8 cellular contexts compared by ENCODE assay signal in the genomic region with DNA sequence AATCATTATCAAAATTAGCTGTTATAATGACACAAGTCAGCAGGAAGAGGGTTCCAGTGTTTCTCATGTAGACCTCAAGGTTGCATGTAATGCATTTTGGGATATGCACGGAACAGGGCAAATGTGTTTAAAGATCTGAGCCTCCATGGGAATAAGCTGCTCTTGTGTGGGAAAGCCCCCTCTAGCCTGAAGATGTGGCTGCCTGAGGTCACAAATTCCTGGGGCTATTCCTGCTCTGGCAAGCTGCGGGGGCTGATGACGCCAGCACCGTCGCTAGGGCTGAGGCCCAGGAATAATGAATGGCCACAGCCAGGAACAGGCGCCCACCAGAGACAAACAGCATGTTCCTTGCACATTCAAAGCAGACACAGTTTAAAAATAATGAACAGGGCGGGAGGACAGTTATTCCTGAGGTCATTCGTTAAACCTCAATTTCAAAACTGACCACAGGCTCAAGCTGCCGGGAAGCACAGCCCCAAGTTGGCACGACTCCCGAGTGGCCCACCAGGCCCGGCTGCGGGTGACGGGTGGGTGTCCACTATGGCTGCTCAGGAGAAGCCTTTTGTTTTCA. TPM values are rescaled to one million over a fixed set of nuclear protein-coding genes. Genes with fewer than 3 reads are reported as not detected.
DNase-seq lines count a peak whose midpoint lies in the region; TF ChIP-seq lines count a peak whose summit lies in the region.

No MANE protein-coding gene starts in this region.

- peaks cover 38% of the 10 kb centered on the region for H3K4me1 ChIP-seq in ACC112 (ENCODE audit: control insufficient read depth, insufficient read depth, low read length, unreplicated experiment)
- H3K4me1 ChIP-seq in osteoblast (ENCODE audit: insufficient read depth, low read length) = peaks cover 42% of the 10 kb centered on the region

- H3K27me3 ChIP-seq in ACC112 (ENCODE audit: insufficient read depth, low read length) (no peaks in the 10 kb centered on the region), osteoblast (ENCODE audit: insufficient read depth, low read length) (no peaks in the 10 kb centered on the region)

- no peak overlapping the region for H2AFZ ChIP-seq in ACC112 (ENCODE audit: low read length, unreplicated experiment)
- no peak overlapping the region for H2AFZ ChIP-seq in osteoblast (ENCODE audit: low read length)

- H3K27ac ChIP-seq in ACC112 (ENCODE audit: low read depth, low read length) = peak overlapping the region; percentile 45
- H3K27ac ChIP-seq in SK-N-MC = no peak overlapping the region
- peak overlapping the region; percentile 92 for H3K27ac ChIP-seq in osteoblast (ENCODE audit: low read depth, low read length)

- peaks cover 45% of the 10 kb centered on the region for H3K79me2 ChIP-seq in ACC112 (ENCODE audit: control insufficient read depth, insufficient read depth, low read length, unreplicated experiment)
- peaks cover 97% of the 10 kb centered on the region for H3K79me2 ChIP-seq in osteoblast (ENCODE audit: insufficient read depth, low read length)

- no peaks in the 10 kb centered on the region for H3K36me3 ChIP-seq in ACC112 (ENCODE audit: insufficient read depth, low read length)
- no peaks in the 10 kb centered on the region for H3K36me3 ChIP-seq in SK-N-MC (ENCODE audit: insufficient read depth, low read length)
- peaks cover 5% of the 10 kb centered on the region for H3K36me3 ChIP-seq in osteoblast (ENCODE audit: insufficient read depth, low read length)

- H3K4me2 ChIP-seq in osteoblast (ENCODE audit: insufficient read depth, low read length) = peak overlapping the region; percentile 67

- H4K20me1 ChIP-seq in osteoblast (ENCODE audit: insufficient read depth, low read length) = peaks cover 62% of the 10 kb centered on the region

- H3K9me3 ChIP-seq in SK-N-MC (ENCODE audit: low read depth, low read length) = no peaks in the 10 kb centered on the region
- no peaks in the 10 kb centered on the region for H3K9me3 ChIP-seq in osteoblast (ENCODE audit: low read depth, low read length)

- no peak overlapping the region for H3K9ac ChIP-seq in SK-N-MC (ENCODE audit: insufficient read length)

- peak; percentile 8 for DNase-seq in SK-N-MC (ENCODE audit: low read depth, low spot score)
- peak; percentile 47 for DNase-seq in globus pallidus (ENCODE audit: low spot score)
- DNase-seq in osteoblast (ENCODE audit: insufficient read length, low spot score, missing footprints) = peak; percentile 97
- DNase-seq in NCI-H510A (lab: John Stamatoyannopoulos, UW) = no peak
- no peak for DNase-seq in COR-L47 (lab: John Stamatoyannopoulos, UW)
- no peak for DNase-seq in mesenteric fat pad (ENCODE audit: low spot score)
- no peak for DNase-seq in DMS53 treated with DMSO at 0.1 percent for 48 hours (lab: John Stamatoyannopoulos, UW; ENCODE audit: unreplicated experiment)

- no peak for TF ChIP-seq CTCF in osteoblast (IDR thresholded peaks at IDR 0.05; ENCODE audit: extremely low read depth, low read depth, low read length)

- H3K4me3 ChIP-seq in ACC112 (ENCODE audit: low read depth, low read length) (no peak overlapping the region), SK-N-MC (no peak overlapping the region), osteoblast (ENCODE audit: insufficient read depth, low read length) (peak overlapping the region; percentile 33)

RNA-seq across cellular contexts. Expression of a gene that starts 11.7 kb away (rescaled TPM):
- total RNA-seq in osteoblast = 46.0 and 49.9 TPM in 2 replicates
- 41.4 TPM for total RNA-seq in mesenteric fat pad

Comparison
In these comparisons a context has a peak if more than half of its experiments do, and no peak if none do; other contexts are left out.
1. DNase-seq: peak in SK-N-MC (single experiment), globus pallidus (single experiment) and osteoblast (single experiment); none in NCI-H510A (single experiment), COR-L47 (single experiment), mesenteric fat pad (single experiment) and DMS53 treated with DMSO at 0.1 percent for 48 hours (single experiment).